ENCODE assay signal across 20 cellular contexts in genomic region chr3:71489315-71489761, GRCh38.
DNase-seq lines count a peak whose midpoint lies in the region; ATAC-seq, FAIRE-seq and TF ChIP-seq lines count a peak whose summit lies in the region.
"Had no signal": no experiment of that assay in that cellular context is flagged by ENCODE, and none has a peak within 500 bp of the region (broad histone marks: within the 10 kb centered on the region; RNA-seq: fewer than 3 reads in every experiment).

No MANE protein-coding gene starts in this region.

- no peak overlapping the region for H3K14ac ChIP-seq in H1 (ENCODE audit: insufficient read length)

- peak; percentile 69 to 72 for ATAC-seq in CD4-positive, CD25-positive, alpha-beta regulatory T cell (ENCODE audit: low read depth in 2 of 2)
- ATAC-seq in CD8-positive, alpha-beta T cell, result peak; percentile 56
- ATAC-seq in activated CD8-positive, alpha-beta T cell treated with anti-CD3 and anti-CD28 coated beads, Interleukin-2, amount 10 ng/mL, durations not matched to agents 7 days and 5 days, result peak; percentile 54

- no peak for FAIRE-seq in H1 (lab: Jason Lieb, UNC)

- no peak overlapping the region for H2AK5ac ChIP-seq in H1 (ENCODE audit: low read depth, low read length)

- peaks cover 94% of the 10 kb centered on the region for H3K4me1 ChIP-seq in CD4-positive, CD25-positive, alpha-beta regulatory T cell (ENCODE audit: control insufficient read depth, insufficient read depth, low read length, poor library complexity, severe bottlenecking)
- peaks cover 85% of the 10 kb centered on the region for H3K4me1 ChIP-seq in CD8-positive, alpha-beta T cell (ENCODE audit: insufficient read depth, low read length)
- H3K4me1 ChIP-seq in H1 (replicated peaks in 1 of 4; ENCODE audit: control insufficient read depth in 3 of 4, insufficient read depth in 4 of 4, low read length in 3 of 4), result no peaks in the 10 kb centered on the region; a peak in 1 of 7 replicates
- H3K4me1 ChIP-seq: thyroid gland had no signal

- H4K5ac ChIP-seq in H1 (ENCODE audit: insufficient read length, low read depth, low read length), result no peak overlapping the region

- peak; percentile 50 for TF ChIP-seq CTCF in CD8-positive, alpha-beta T cell (IDR thresholded peaks at IDR 0.05)
- no peak for TF ChIP-seq CTCF in H1 (IDR thresholded peaks at IDR 0.05; ENCODE audit: control extremely low read depth in 1 of 3, insufficient read depth in 1 of 3, low read depth in 1 of 3, low read length in 3 of 3)

- H3K4me2 ChIP-seq in H1 (ENCODE audit: insufficient read depth in 1 of 2, low read depth in 2 of 2, low read length in 2 of 2), result no peak overlapping the region

- peaks cover 28% of the 10 kb centered on the region for H3K36me3 Mint-ChIP-seq in CD4-positive, CD25-positive, alpha-beta regulatory T cell
- peaks cover 35% of the 10 kb centered on the region for H3K36me3 Mint-ChIP-seq in CD8-positive, alpha-beta T cell
- peaks cover 36% of the 10 kb centered on the region for H3K36me3 Mint-ChIP-seq in activated CD8-positive, alpha-beta T cell treated with anti-CD3 and anti-CD28 coated beads, Interleukin-2, amount 10 ng/mL, durations not matched to agents 7 days and 5 days (ENCODE audit: low read depth)

- no peaks in the 10 kb centered on the region for H3K9me3 ChIP-seq in CD4-positive, CD25-positive, alpha-beta regulatory T cell (ENCODE audit: control insufficient read depth in 2 of 2, low read length in 2 of 2)
- H3K9me3 ChIP-seq in CD8-positive, alpha-beta T cell (ENCODE audit: low read length), result no peaks in the 10 kb centered on the region
- H3K9me3 ChIP-seq in H1 (ENCODE audit: insufficient read depth in 2 of 2, low read depth in 1 of 2, low read length in 1 of 2), result peaks cover 5 to 7% of the 10 kb centered on the region in 2 experiments; a peak in 1 of 4 replicates
- H3K9me3 ChIP-seq: thyroid gland had no signal

- POLR2A ChIA-PET in CD8-positive, alpha-beta T cell (lab: Charles Lee), result interaction anchor here (0.7 to 9.6 kb wide), 7 partner anchors 8 to 358 kb away, joined by 3 to 79 read pairs (median 3); no protein-coding TSS in a partner anchor
- POLR2A ChIA-PET in activated CD8-positive, alpha-beta T cell treated with anti-CD3 and anti-CD28 coated beads, Interleukin-2, amount 10 ng/mL, durations not matched to agents 7 days and 5 days (lab: Charles Lee), result interaction anchor here (0.6 to 1.9 kb wide), 5 partner anchors 8 to 359 kb away, joined by 3 to 7 read pairs (median 4); no protein-coding TSS in a partner anchor
- POLR2A ChIA-PET in H1 (lab: Charles Lee; ENCODE audit: partially characterized antibody), result no interaction called here

- H3K4me3 Mint-ChIP-seq in CD4-positive, CD25-positive, alpha-beta regulatory T cell, result peak overlapping the region; percentile 71 to 89 (median 84)
- peak overlapping the region; percentile 75 for H3K4me3 Mint-ChIP-seq in CD8-positive, alpha-beta T cell
- peak overlapping the region; percentile 62 for H3K4me3 Mint-ChIP-seq in activated CD8-positive, alpha-beta T cell treated with anti-CD3 and anti-CD28 coated beads, Interleukin-2, amount 10 ng/mL, durations not matched to agents 7 days and 5 days
- H3K4me3 Mint-ChIP-seq: B cell, brain had no signal

- peaks cover 4% of the 10 kb centered on the region for H3K36me3 ChIP-seq in CD4-positive, CD25-positive, alpha-beta regulatory T cell (ENCODE audit: control insufficient read depth, insufficient read depth, low read length)
- no peaks in the 10 kb centered on the region for H3K36me3 ChIP-seq in CD8-positive, alpha-beta T cell (ENCODE audit: insufficient read depth, low read length)
- H3K36me3 ChIP-seq in H1 (ENCODE audit: control insufficient read depth in 2 of 4, insufficient read depth in 4 of 4, low read length in 3 of 4), result peaks cover 0 to 6% (median 0%) of the 10 kb centered on the region in 4 experiments; a peak in 2 of 8 replicates
- H3K36me3 ChIP-seq: thyroid gland had no signal

- H3K4ac ChIP-seq in H1 (replicated peaks; ENCODE audit: insufficient read length, low read depth, low read length), result no peak overlapping the region

- no peaks in the 10 kb centered on the region for H3K27me3 ChIP-seq in CD4-positive, CD25-positive, alpha-beta regulatory T cell (ENCODE audit: control insufficient read depth, insufficient read depth, low read length)
- no peaks in the 10 kb centered on the region for H3K27me3 ChIP-seq in CD8-positive, alpha-beta T cell (ENCODE audit: insufficient read depth, low read length)
- H3K27me3 ChIP-seq in H1 (replicated peaks in 1 of 4; ENCODE audit: control insufficient read depth in 3 of 4, extremely low read depth in 1 of 4, insufficient read depth in 3 of 4, low read length in 3 of 4), result no peaks in the 10 kb centered on the region
- H3K27me3 ChIP-seq: esophagus muscularis mucosa, thyroid gland had no signal

- intact Hi-C loops in CD8-positive, alpha-beta T cell (cut with DNase I, micrococcal nuclease), result loop anchor here (1.0 to 5.0 kb wide), 3 partner anchors 34 to 117 kb away; no protein-coding TSS in a partner anchor

- H2BK12ac ChIP-seq in H1 (ENCODE audit: low read depth, low read length), result 0 out of 2 replicates have a peak overlapping the region, but pooled peaks have one; percentile 30

- no peak overlapping the region for H2AFZ ChIP-seq in H1 (ENCODE audit: low read length)
- H2AFZ ChIP-seq: GM23248 had no signal

- H3K56ac ChIP-seq in H1 (replicated peaks; ENCODE audit: insufficient read length, low read depth, low read length), result no peak overlapping the region

- H4K20me1 ChIP-seq in H1 (replicated peaks in 1 of 2; ENCODE audit: control insufficient read depth in 1 of 2, insufficient read depth in 2 of 2, low read length in 2 of 2), result no peaks in the 10 kb centered on the region

- H2BK5ac ChIP-seq in H1 (ENCODE audit: low read depth, low read length), result no peak overlapping the region

- CTCF ChIA-PET in CD8-positive, alpha-beta T cell (lab: Charles Lee), result interaction anchor here (0.6 to 2.1 kb wide), 5 partner anchors 12 to 45 kb away, joined by 3 to 5 read pairs (median 4); no protein-coding TSS in a partner anchor
- CTCF ChIA-PET in activated CD8-positive, alpha-beta T cell treated with anti-CD3 and anti-CD28 coated beads, Interleukin-2, amount 10 ng/mL, durations not matched to agents 7 days and 5 days (lab: Charles Lee), result interaction anchor here (0.9 to 2.7 kb wide), 9 partner anchors 9 to 46 kb away, joined by 3 to 13 read pairs (median 4); no protein-coding TSS in a partner anchor
- CTCF ChIA-PET in H1 (lab: Charles Lee; ENCODE audit: partially characterized antibody), result interaction anchor here (1.6 to 1.7 kb wide), 2 partner anchors 20 to 23 kb away, joined by 4 to 5 read pairs; no protein-coding TSS in a partner anchor

- no peak for TF ChIP-seq RAD21 in H1 (IDR thresholded peaks at IDR 0.05 in 1 of 2, conservative IDR thresholded peaks at IDR 0.05 in 1 of 2; ENCODE audit: low read depth in 2 of 2, low read length in 2 of 2)

- no peak overlapping the region for H2BK20ac ChIP-seq in H1 (ENCODE audit: low read length)

- H3K4me3 ChIP-seq in CD4-positive, CD25-positive, alpha-beta regulatory T cell (ENCODE audit: low read depth, low read length), result peak overlapping the region; percentile 77
- peak overlapping the region; percentile 42 for H3K4me3 ChIP-seq in CD8-positive, alpha-beta T cell (ENCODE audit: low read depth, low read length)
- H3K4me3 ChIP-seq in H1 (ENCODE audit: extremely low read depth in 1 of 4, insufficient read depth in 2 of 4, low read depth in 3 of 4, low read length in 4 of 4), result no peak overlapping the region
- H3K4me3 ChIP-seq: esophagus muscularis mucosa, GM23248, thyroid gland had no signal

- H3K4me1 Mint-ChIP-seq in CD4-positive, CD25-positive, alpha-beta regulatory T cell, result peaks cover 44 to 94% (median 77%) of the 10 kb centered on the region in 4 donors
- H3K4me1 Mint-ChIP-seq in CD8-positive, alpha-beta T cell (ENCODE audit: low read depth), result peaks cover 83% of the 10 kb centered on the region
- peaks cover 89% of the 10 kb centered on the region for H3K4me1 Mint-ChIP-seq in activated CD8-positive, alpha-beta T cell treated with anti-CD3 and anti-CD28 coated beads, Interleukin-2, amount 10 ng/mL, durations not matched to agents 7 days and 5 days (ENCODE audit: low read depth)

- peak overlapping the region; percentile 98 for H3K27ac ChIP-seq in CD4-positive, CD25-positive, alpha-beta regulatory T cell (ENCODE audit: insufficient read depth, low read length, poor library complexity, severe bottlenecking)
- peak overlapping the region; percentile 92 for H3K27ac ChIP-seq in CD8-positive, alpha-beta T cell (ENCODE audit: low read depth, low read length)
- no peak overlapping the region for H3K27ac ChIP-seq in H1 (ENCODE audit: low read depth, low read length)
- no peak overlapping the region for H3K27ac ChIP-seq in caudate nucleus (ENCODE audit: low read depth, low read length)
- H3K27ac ChIP-seq: esophagus muscularis mucosa, GM23248, thyroid gland had no signal

- H3K27ac Mint-ChIP-seq in CD4-positive, CD25-positive, alpha-beta regulatory T cell, result peak overlapping the region; percentile 98 to 99 (median 99)
- H3K27ac Mint-ChIP-seq in CD8-positive, alpha-beta T cell, result peak overlapping the region; percentile 95
- peak overlapping the region; percentile 94 for H3K27ac Mint-ChIP-seq in activated CD8-positive, alpha-beta T cell treated with anti-CD3 and anti-CD28 coated beads, Interleukin-2, amount 10 ng/mL, durations not matched to agents 7 days and 5 days
- H3K27ac Mint-ChIP-seq: brain had no signal

- no peak overlapping the region for H3K18ac ChIP-seq in H1 (ENCODE audit: extremely low read depth, low read length)

- no peak overlapping the region for H3K9ac ChIP-seq in H1 (replicated peaks in 1 of 4; ENCODE audit: extremely low read depth in 1 of 4, low read depth in 3 of 4, low read length in 3 of 4)
- H3K9ac ChIP-seq: GM23248 had no signal

- H3K23me2 ChIP-seq in H1 (ENCODE audit: low read depth, low read length), result no peaks in the 10 kb centered on the region

- no peak for TF ChIP-seq POLR2A in H1 (IDR thresholded peaks at IDR 0.05; ENCODE audit: control extremely low read depth in 1 of 2, low read depth in 2 of 2, low read length in 2 of 2)

- H2BK15ac ChIP-seq in H1 (ENCODE audit: low read length), result no peak overlapping the region

- 84% methylated on average over 9 of the region's 9 CpGs; no CpG with 5 or more reads in 1 of the 2 experiments for WGBS in H1 (ENCODE audit: extremely low coverage in 1 of 2, insufficient coverage in 1 of 2, insufficient read length in 1 of 2, insufficient replicate concordance in 2 of 2, low coverage in 1 of 2, low lambda C conversion rate in 2 of 2, missing lambda C conversion rate in 1 of 2), 2 experiments

- no peak overlapping the region for H3K23ac ChIP-seq in H1 (ENCODE audit: insufficient read length)

- peaks cover 2% of the 10 kb centered on the region; the same call in 1 of the 2 replicates for H3K79me1 ChIP-seq in H1 (ENCODE audit: low read depth, low read length)

- no peak overlapping the region for H4K8ac ChIP-seq in H1 (ENCODE audit: extremely low read depth, insufficient read depth, low read length)

- H3K79me2 ChIP-seq in H1 (ENCODE audit: control insufficient read depth in 1 of 2, insufficient read depth in 2 of 2, low read length in 2 of 2), result no peaks in the 10 kb centered on the region

- no peak overlapping the region for H2BK120ac ChIP-seq in H1 (replicated peaks; ENCODE audit: low read depth, low read length)

- TF ChIP-seq EP300 in H1 (IDR thresholded peaks at IDR 0.05; ENCODE audit: borderline replicate concordance in 1 of 2, low read depth in 2 of 2, low read length in 2 of 2), result no peak

- H4K91ac ChIP-seq in H1 (replicated peaks; ENCODE audit: insufficient read length, low read length), result no peak overlapping the region

- peaks cover 0 to 5% (median 0%) of the 10 kb centered on the region in 7 donors for H3K9me3 Mint-ChIP-seq in CD4-positive, CD25-positive, alpha-beta regulatory T cell
- H3K9me3 Mint-ChIP-seq in CD8-positive, alpha-beta T cell, result peaks cover 7% of the 10 kb centered on the region
- H3K9me3 Mint-ChIP-seq in activated CD8-positive, alpha-beta T cell treated with anti-CD3 and anti-CD28 coated beads, Interleukin-2, amount 10 ng/mL, durations not matched to agents 7 days and 5 days (ENCODE audit: insufficient read depth), result peaks cover 7% of the 10 kb centered on the region

- no peaks in the 10 kb centered on the region for H3K27me3 Mint-ChIP-seq in CD4-positive, CD25-positive, alpha-beta regulatory T cell
- no peaks in the 10 kb centered on the region for H3K27me3 Mint-ChIP-seq in CD8-positive, alpha-beta T cell (ENCODE audit: low read depth)
- H3K27me3 Mint-ChIP-seq in activated CD8-positive, alpha-beta T cell treated with anti-CD3 and anti-CD28 coated beads, Interleukin-2, amount 10 ng/mL, durations not matched to agents 7 days and 5 days (ENCODE audit: low read depth), result no peaks in the 10 kb centered on the region
- H3K27me3 Mint-ChIP-seq: B cell, brain had no signal

- DNase-seq in CD4-positive, CD25-positive, alpha-beta regulatory T cell, result peak; percentile 40 to 87 (median 79)
- DNase-seq in CD8-positive, alpha-beta T cell, result peak in 4 of 7 experiments; percentile 12 to 64 (median 37)
- peak; percentile 59 for DNase-seq in activated CD8-positive, alpha-beta T cell treated with anti-CD3 and anti-CD28 coated beads, Interleukin-2, amount 10 ng/mL, durations not matched to agents 7 days and 5 days
- no peak for DNase-seq in H1 (ENCODE audit: low read depth in 1 of 2, low spot score in 2 of 2)
- DNase-seq in caudate nucleus (lab: John Stamatoyannopoulos, UW), result no peak
- DNase-seq in inferior parietal cortex (ENCODE audit: extremely low spot score), result no peak
- no peak for DNase-seq in stimulated activated CD4-positive, alpha-beta T cell treated with anti-CD3 and anti-CD28 coated beads, Interleukin-2, amount 100 ng/mL, for 48 hours
- DNase-seq: DMS153; glutamatergic neuron; GM23248; IMR-90; NCI-H1930; NCI-H510A; posterior cingulate gyrus; SIG-M5; stimulated activated CD4-positive, alpha-beta T cell treated with anti-CD3 and anti-CD28 coated beads, Interleukin-4, amount 100 ng/mL, for 24 hours; thyroid gland had no signal

Comparison
In these comparisons a context has a peak if more than half of its experiments do, and no peak if none do; other contexts are left out.
1. DNase-seq: peak in CD4-positive, CD25-positive, alpha-beta regulatory T cell (3 of 3), CD8-positive, alpha-beta T cell (4 of 7) and activated CD8-positive, alpha-beta T cell treated with anti-CD3 and anti-CD28 coated beads, Interleukin-2, amount 10 ng/mL, durations not matched to agents 7 days and 5 days (single experiment); none in H1 (0 of 2), caudate nucleus (0 of 61), inferior parietal cortex (single experiment) and stimulated activated CD4-positive, alpha-beta T cell treated with anti-CD3 and anti-CD28 coated beads, Interleukin-2, amount 100 ng/mL, for 48 hours (0 of 2).
2. H3K27ac ChIP-seq: peak in CD4-positive, CD25-positive, alpha-beta regulatory T cell (single experiment) and CD8-positive, alpha-beta T cell (single experiment); none in H1 (single experiment) and caudate nucleus (single experiment).
3. H3K4me3 ChIP-seq: peak in CD4-positive, CD25-positive, alpha-beta regulatory T cell (single experiment) and CD8-positive, alpha-beta T cell (single experiment); none in H1 (0 of 4).
4. Peak in every context shown above with its lines, with median percentiles within 50 percentile points of each other: ATAC-seq, H3K27ac Mint-ChIP-seq and H3K4me3 Mint-ChIP-seq.